ENCODE assay signal across 18 cellular contexts in genomic region chr3:154987846-154988245, GRCh38.
A peak's percentile ranks its signal among the peaks of the same experiment; 100 is the strongest.
DNase-seq lines count a peak whose midpoint lies in the region; ATAC-seq and TF ChIP-seq lines count a peak whose summit lies in the region.
"Had no signal": no experiment of that assay in that cellular context is flagged by ENCODE, and none has a peak within 500 bp of the region (broad histone marks: within the 10 kb centered on the region; RNA-seq: fewer than 3 reads in every experiment).

No MANE protein-coding gene starts in this region.

- TF ChIP-seq CTCF in C4-2B (conservative IDR thresholded peaks at IDR 0.05): no peak
- no peak for TF ChIP-seq CTCF in foreskin keratinocyte (conservative IDR thresholded peaks at IDR 0.05)

- no peak overlapping the region for H2BK120ac ChIP-seq in trophoblast cell (ENCODE audit: insufficient read depth, low read length, poor library complexity)

- H3K23ac ChIP-seq in trophoblast cell (ENCODE audit: low read length): no peak overlapping the region

- no peak overlapping the region for H4K8ac ChIP-seq in trophoblast cell (ENCODE audit: low read depth, low read length)

- H2AK5ac ChIP-seq in trophoblast cell (ENCODE audit: low read length): no peak overlapping the region

- H3K27me3 ChIP-seq in trophoblast cell (ENCODE audit: insufficient read depth, low read length): no peaks in the 10 kb centered on the region
- H3K27me3 ChIP-seq in foreskin keratinocyte: no peaks in the 10 kb centered on the region
- H3K27me3 ChIP-seq: BE2C, BLaER1 had no signal

- H3K4me3 ChIP-seq in trophoblast cell (ENCODE audit: low read depth, low read length): no peak overlapping the region
- H3K4me3 ChIP-seq: BLaER1, GM12878 had no signal

- H3K9ac ChIP-seq in trophoblast cell (ENCODE audit: low read length): no peak overlapping the region
- H3K9ac ChIP-seq: BLaER1 had no signal

- H2BK5ac ChIP-seq in trophoblast cell (ENCODE audit: low read depth, low read length, poor library complexity): no peak overlapping the region

- no peak overlapping the region for H4K12ac ChIP-seq in trophoblast cell (ENCODE audit: low read depth, low read length)

- ATAC-seq in HG03097 (IDR thresholded peaks at IDR 0.05; ENCODE audit: low FRiP score, unreplicated experiment): no peak
- no peak for ATAC-seq in foreskin keratinocyte
- ATAC-seq: CD8-positive, alpha-beta T cell; GM12878 had no signal

- no peak overlapping the region for H3K14ac ChIP-seq in trophoblast cell (ENCODE audit: low read length)

- H3K27ac ChIP-seq in C4-2B (peak overlapping the region; percentile 6; the same call in 1 of the 2 replicates), trophoblast cell (ENCODE audit: low read depth, low read length) (no peak overlapping the region), foreskin keratinocyte (no peak overlapping the region)
- H3K27ac ChIP-seq: BLaER1 had no signal

- no peak overlapping the region for H3K18ac ChIP-seq in trophoblast cell (ENCODE audit: low read length)

- no peak overlapping the region for H3K4me2 ChIP-seq in trophoblast cell (ENCODE audit: low read length)
- H3K4me2 ChIP-seq: BLaER1 had no signal

- no peaks in the 10 kb centered on the region for H3K36me3 ChIP-seq in trophoblast cell (ENCODE audit: control insufficient read depth in 1 of 2, insufficient read depth in 2 of 2, low read length in 2 of 2)
- H3K36me3 ChIP-seq: BE2C, BLaER1 had no signal

- H3K4ac ChIP-seq in trophoblast cell (ENCODE audit: low read depth, low read length): no peak overlapping the region

- WGBS in trophoblast cell (ENCODE audit: extremely low coverage, insufficient coverage, insufficient read length): no CpG with 5 or more reads among the region's 1 CpG

- no peaks in the 10 kb centered on the region for H3K9me3 ChIP-seq in trophoblast cell (ENCODE audit: insufficient read depth, low read depth, low read length)
- H3K9me3 ChIP-seq: BE2C, BLaER1, Caco-2 had no signal

- no peak overlapping the region for H2BK12ac ChIP-seq in trophoblast cell (ENCODE audit: low read length)

- no peaks in the 10 kb centered on the region for H3K79me2 ChIP-seq in trophoblast cell (ENCODE audit: control insufficient read depth, insufficient read depth, low read length, poor library complexity)

- H2AFZ ChIP-seq in trophoblast cell (ENCODE audit: insufficient read depth, low read length, poor library complexity): no peak overlapping the region

- no peaks in the 10 kb centered on the region for H3K4me1 ChIP-seq in trophoblast cell (ENCODE audit: control insufficient read depth in 1 of 2, insufficient read depth in 2 of 2, low read length in 2 of 2)
- no peaks in the 10 kb centered on the region for H3K4me1 ChIP-seq in foreskin keratinocyte
- H3K4me1 ChIP-seq: BE2C, BLaER1, Caco-2 had no signal

- peak; percentile 5 for DNase-seq in ELF-1 (ENCODE audit: low read depth, low spot score)
- DNase-seq in trophoblast cell: peak; percentile 55 to 62
- no peak for DNase-seq in foreskin keratinocyte
- no peak for DNase-seq in dedifferentiated amniotic fluid mesenchymal stem cell (ENCODE audit: extremely low spot score)
- DNase-seq: 8988T; ACHN; BE2C; C1 segment of cervical spinal cord; Caco-2; Calu3; CD4-positive, alpha-beta T cell; CD8-positive, alpha-beta T cell; DMS79 treated with DMSO at 0.1 percent for 48 hours; GDM1 had no signal

- no peaks in the 10 kb centered on the region for H3K79me1 ChIP-seq in trophoblast cell (ENCODE audit: low read length)

- no peak overlapping the region for H4K91ac ChIP-seq in trophoblast cell (ENCODE audit: low read depth, low read length)

Comparison
In these comparisons a context has a peak if more than half of its experiments do, and no peak if none do; other contexts are left out.
1. DNase-seq: peak in ELF-1 (single experiment) and trophoblast cell (2 of 2); none in foreskin keratinocyte (0 of 2) and dedifferentiated amniotic fluid mesenchymal stem cell (single experiment).